ENCODE assay signal across 18 cellular contexts in the genomic region with DNA sequence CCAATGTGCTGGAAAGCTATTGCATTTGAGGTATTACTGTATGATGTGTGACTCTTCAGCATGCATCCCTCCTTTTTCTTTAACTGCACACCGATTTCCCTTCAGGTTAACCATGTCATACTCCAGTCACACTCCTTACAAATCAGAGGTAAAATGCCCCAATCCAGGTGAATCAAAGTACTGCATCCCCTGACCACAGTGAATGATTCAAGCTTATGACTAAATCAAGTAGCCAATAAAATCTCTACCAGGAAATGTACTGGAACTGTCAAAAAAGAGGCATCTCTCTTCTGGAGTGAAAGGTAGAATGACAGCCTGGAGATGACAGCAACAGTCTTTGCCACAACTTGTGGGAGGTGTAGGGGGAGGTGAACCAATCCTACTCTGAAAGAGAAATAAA. TPM values are rescaled to one million over a fixed set of nuclear protein-coding genes. Genes with fewer than 3 reads are reported as not detected.
A peak's percentile ranks its signal among the peaks of the same experiment; 100 is the strongest.
DNase-seq lines count a peak whose midpoint lies in the region; ATAC-seq, FAIRE-seq and TF ChIP-seq lines count a peak whose summit lies in the region.
"Had no signal": no experiment of that assay in that cellular context is flagged by ENCODE, and none has a peak within 500 bp of the region (broad histone marks: within the 10 kb centered on the region; RNA-seq: fewer than 3 reads in every experiment).

No MANE protein-coding gene starts in this region.

- no peak overlapping the region for H3K27ac Mint-ChIP-seq in activated CD4-positive, alpha-beta memory T cell treated with anti-CD3 and anti-CD28 coated beads for 36 hours
- H3K27ac Mint-ChIP-seq: CD14-positive monocyte had no signal

- no peak for TF ChIP-seq POLR2A in adrenal gland (IDR thresholded peaks at IDR 0.05)

- CTCF ChIA-PET in PC-3 (lab: Charles Lee): interaction anchor here (0.6 to 1.2 kb wide), 2 partner anchors 9 to 329 kb away, joined by 4 to 5 read pairs; no protein-coding TSS in a partner anchor
- CTCF ChIA-PET in activated CD4-positive, alpha-beta memory T cell treated with anti-CD3 and anti-CD28 coated beads for 36 hours (lab: Charles Lee): no interaction called here

- H3K27me3 ChIP-seq in PC-3 (ENCODE audit: low read length): no peaks in the 10 kb centered on the region
- no peaks in the 10 kb centered on the region for H3K27me3 ChIP-seq in bronchial epithelial cell (ENCODE audit: control insufficient read depth, insufficient read depth, low read length)
- no peaks in the 10 kb centered on the region for H3K27me3 ChIP-seq in adrenal gland
- H3K27me3 ChIP-seq: BLaER1 had no signal

- TF ChIP-seq CTCF in PC-3 (conservative IDR thresholded peaks at IDR 0.05; ENCODE audit: low read depth, low read length): no peak
- no peak for TF ChIP-seq CTCF in bronchial epithelial cell (IDR thresholded peaks at IDR 0.05; ENCODE audit: insufficient read depth, low read length, severe bottlenecking)
- TF ChIP-seq CTCF in adrenal gland (IDR thresholded peaks at IDR 0.05): no peak

- no peaks in the 10 kb centered on the region for H3K36me3 Mint-ChIP-seq in activated CD4-positive, alpha-beta memory T cell treated with anti-CD3 and anti-CD28 coated beads for 36 hours
- H3K36me3 Mint-ChIP-seq: CD14-positive monocyte; CD4-positive, alpha-beta memory T cell had no signal

- H3F3A ChIP-seq in PC-3 (ENCODE audit: low read length, unreplicated experiment): no peaks in the 10 kb centered on the region

- peak; percentile 86 for ATAC-seq in PC-3
- no peak for ATAC-seq in HG02678 (IDR thresholded peaks at IDR 0.05; ENCODE audit: unreplicated experiment)
- ATAC-seq: GM12878 had no signal

- POLR2A ChIA-PET in PC-3 (lab: Charles Lee; ENCODE audit: unreplicated experiment): no interaction called here
- POLR2A ChIA-PET in activated CD4-positive, alpha-beta memory T cell treated with anti-CD3 and anti-CD28 coated beads for 36 hours (lab: Charles Lee): no interaction called here

- H3K9me2 ChIP-seq in PC-3 (replicated peaks; ENCODE audit: low read length): no peaks in the 10 kb centered on the region

- H3K9me3 ChIP-seq in PC-3 (ENCODE audit: low read length) (no peaks in the 10 kb centered on the region), adrenal gland (replicated peaks in 1 of 3) (no peaks in the 10 kb centered on the region)
- H3K9me3 ChIP-seq: BLaER1, HAP-1 had no signal

- intact Hi-C loops in PC-3 (cut with micrococcal nuclease): no loop called here
- intact Hi-C loops in adrenal gland (cut with DNase I): no loop called here
- intact Hi-C loops in activated CD4-positive, alpha-beta memory T cell treated with anti-CD3 and anti-CD28 coated beads for 36 hours (cut with micrococcal nuclease): no loop called here

- no peaks in the 10 kb centered on the region for H3K9me3 Mint-ChIP-seq in activated CD4-positive, alpha-beta memory T cell treated with anti-CD3 and anti-CD28 coated beads for 36 hours

- no peaks in the 10 kb centered on the region for H4K20me1 ChIP-seq in PC-3 (ENCODE audit: low read length)
- H4K20me1 ChIP-seq: BLaER1 had no signal

- H3K27ac ChIP-seq in PC-3 (ENCODE audit: low read length) (no peak overlapping the region), adrenal gland (no peak overlapping the region)
- H3K27ac ChIP-seq: BLaER1, GM23248 had no signal

- no peak overlapping the region for H3K4me3 Mint-ChIP-seq in activated CD4-positive, alpha-beta memory T cell treated with anti-CD3 and anti-CD28 coated beads for 36 hours
- H3K4me3 Mint-ChIP-seq: CD14-positive monocyte; CD4-positive, alpha-beta memory T cell had no signal

- H3K27me3 Mint-ChIP-seq in activated CD4-positive, alpha-beta memory T cell treated with anti-CD3 and anti-CD28 coated beads for 36 hours: peaks cover 6% of the 10 kb centered on the region

- no TSS peak for BruUV-seq in PC-3 (replicated peaks; lab: Mats Ljungman, UMichigan)

- no peaks in the 10 kb centered on the region for H3K79me2 ChIP-seq in PC-3 (ENCODE audit: low read length)

- H3K9ac ChIP-seq in PC-3 (ENCODE audit: low read length): no peak overlapping the region
- H3K9ac ChIP-seq: BLaER1, GM23248 had no signal

- H3K4me1 ChIP-seq in PC-3 (ENCODE audit: insufficient read depth, low read length): peaks cover 16% of the 10 kb centered on the region
- no peaks in the 10 kb centered on the region for H3K4me1 ChIP-seq in adrenal gland (replicated peaks in 1 of 2)
- H3K4me1 ChIP-seq: BLaER1, HAP-1 had no signal

- H2AFZ ChIP-seq in PC-3 (ENCODE audit: low read length): no peak overlapping the region
- H2AFZ ChIP-seq: GM23248 had no signal

- no peak for FAIRE-seq in bronchial epithelial cell (lab: Jason Lieb, UNC)
- FAIRE-seq: GM12878, GM19239 had no signal

- H3K4me2 ChIP-seq in PC-3 (ENCODE audit: low read length): no peak overlapping the region
- H3K4me2 ChIP-seq: BLaER1 had no signal

- H3K36me3 ChIP-seq in PC-3 (ENCODE audit: low read depth, low read length) (no peaks in the 10 kb centered on the region), bronchial epithelial cell (ENCODE audit: control insufficient read depth, insufficient read depth, low read length) (no peaks in the 10 kb centered on the region), adrenal gland (replicated peaks in 1 of 2) (no peaks in the 10 kb centered on the region)
- H3K36me3 ChIP-seq: BLaER1, HAP-1 had no signal

- H3K4me3 ChIP-seq in PC-3 (ENCODE audit: low read length) (no peak overlapping the region), bronchial epithelial cell (ENCODE audit: low read depth, low read length) (no peak overlapping the region), adrenal gland (no peak overlapping the region)
- H3K4me3 ChIP-seq: BLaER1, GM12878, GM23248, HAP-1 had no signal

- DNase-seq in ELR (ENCODE audit: low read depth) (peak; percentile 23), PC-3 (peak; percentile 79), bronchial epithelial cell (ENCODE audit: low read depth) (peak; percentile 9), kidney tubule cell (ENCODE audit: low spot score) (peak; percentile 53), SIG-M5 (lab: John Stamatoyannopoulos, UW) (no peak), adrenal gland (no peak)
- no peak for DNase-seq in activated CD4-positive, alpha-beta memory T cell treated with anti-CD3 and anti-CD28 coated beads for 36 hours
- DNase-seq: 8988T; CD4-positive, alpha-beta memory T cell; DMS153; DMS79; GM23248 had no signal

- H3K4me1 Mint-ChIP-seq in activated CD4-positive, alpha-beta memory T cell treated with anti-CD3 and anti-CD28 coated beads for 36 hours (ENCODE audit: low read depth): no peaks in the 10 kb centered on the region
- H3K4me1 Mint-ChIP-seq: CD14-positive monocyte; CD4-positive, alpha-beta memory T cell had no signal

- 90 to 95% (median 93%) methylated on average over 1 of the region's 1 CpG for WGBS in adrenal gland, 4 donors

RNA-seq across cellular contexts. Expression of a gene that starts 10.4 kb away (rescaled TPM):
- total RNA-seq in PC-3 (2014; rRNA removed) (3.2 and 3.5 TPM in 2 replicates), bronchial epithelial cell (0.13 and 0.79 TPM in 2 replicates), adrenal gland (1 to 10 TPM; 1.1 to 4.1 (median 2.4) TPM)
- polyA plus RNA-seq in adrenal gland: 1 to 10 TPM; 1.0 to 2.3 (median 1.1) TPM
- not detected for total RNA-seq in activated CD4-positive, alpha-beta memory T cell treated with anti-CD3 and anti-CD28 coated beads for 36 hours
- total RNA-seq: CD4-positive, alpha-beta memory T cell had no signal
- polyA plus RNA-seq: CD14-positive monocyte; CD4-positive, alpha-beta memory T cell had no signal

Comparison
In these comparisons a context has a peak if more than half of its experiments do, and no peak if none do; other contexts are left out.
1. DNase-seq: peak in ELR (single experiment), PC-3 (single experiment), bronchial epithelial cell (single experiment) and kidney tubule cell (single experiment); none in SIG-M5 (single experiment), adrenal gland (0 of 7) and activated CD4-positive, alpha-beta memory T cell treated with anti-CD3 and anti-CD28 coated beads for 36 hours (single experiment).